In the genomic region with DNA sequence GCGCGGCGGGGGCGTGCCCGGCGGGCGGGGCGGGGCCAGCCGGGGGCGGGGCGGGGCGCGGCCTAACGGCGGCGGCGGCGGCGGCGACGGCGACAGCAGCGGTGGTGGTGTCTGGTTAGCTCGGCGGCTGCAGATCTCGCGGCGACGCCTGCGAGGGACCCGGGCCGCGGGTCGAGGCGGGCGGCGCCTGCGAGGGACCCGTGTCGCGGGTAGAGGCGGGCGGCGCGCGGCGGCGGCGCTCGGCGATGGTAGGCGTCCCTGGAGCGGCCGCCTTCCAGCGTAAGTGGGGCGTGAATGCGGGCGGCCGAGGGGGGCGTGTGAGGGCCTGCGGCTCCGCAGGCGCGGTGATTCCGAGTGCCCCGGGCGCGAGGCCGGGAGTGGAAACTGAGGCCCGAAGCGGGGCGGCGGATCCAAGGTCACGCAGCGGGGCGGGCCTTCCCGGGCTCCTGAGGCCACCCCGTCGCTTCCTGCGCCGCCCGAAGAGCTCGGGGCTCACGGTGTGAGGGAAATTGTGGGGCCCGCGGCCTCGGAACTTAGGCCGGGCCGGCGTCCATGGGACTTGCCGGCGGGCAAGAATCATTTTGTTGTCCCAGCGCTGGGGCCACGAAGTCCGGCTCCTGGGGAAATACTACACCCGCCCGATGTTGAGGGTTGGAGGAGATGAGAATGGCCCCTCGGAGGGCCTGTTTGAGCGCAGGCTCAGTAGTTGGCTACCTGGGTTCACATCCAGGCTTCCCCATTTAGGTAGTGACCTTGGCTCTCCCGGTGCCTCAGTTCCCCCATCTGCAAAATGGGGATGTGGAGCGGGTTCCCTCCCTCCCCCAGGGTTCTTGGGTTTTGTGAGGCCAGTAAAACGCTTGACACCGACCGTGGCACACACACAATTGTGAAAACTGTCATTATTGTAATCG, we compare ENCODE assay signal across 8 cellular contexts. TPM values are rescaled to one million over a fixed set of nuclear protein-coding genes. Genes with fewer than 3 reads are reported as not detected.
DNase-seq lines count a peak whose midpoint lies in the region; ATAC-seq and TF ChIP-seq lines count a peak whose summit lies in the region.

A gene (plus strand): TSS at position 74 of the 911 bp plus-strand sequence. CDS start 172 bp downstream, at position 246.

- H3K4me2 ChIP-seq in BLaER1 (peak within 1 kb of the TSS; percentile 94), SU-DHL-6 (ENCODE audit: low read depth, low read length, poor library complexity, severe bottlenecking) (peak within 1 kb of the TSS; percentile 91)

- H3K36me3 ChIP-seq in BLaER1 (peaks cover 6% of the 10 kb centered on the region), SU-DHL-6 (ENCODE audit: low read length) (no peaks in the 10 kb centered on the region), endocrine pancreas (ENCODE audit: control insufficient read depth, insufficient read depth, low read length) (no peaks in the 10 kb centered on the region)

- peak within 1 kb of the TSS; percentile 79 for H3K27ac ChIP-seq in BLaER1
- H3K27ac ChIP-seq in SU-DHL-6 (ENCODE audit: low read depth, low read length): peak within 1 kb of the TSS; percentile 41
- H3K27ac ChIP-seq in temporal lobe (ENCODE audit: low read depth, low read length): peak within 1 kb of the TSS; percentile 90

- peak; percentile 59 for DNase-seq in midbrain (lab: John Stamatoyannopoulos, UW)
- no peak for DNase-seq in NCI-H510A treated with DMSO at 0.1 percent for 48 hours (lab: John Stamatoyannopoulos, UW)

- H2AFZ ChIP-seq in SU-DHL-6 (ENCODE audit: low read depth, low read length, severe bottlenecking): peak within 1 kb of the TSS; percentile 95

- 0 out of 2 replicates have a peak, but pooled peaks cover 3% of the 10 kb centered on the region for H3F3A ChIP-seq in SU-DHL-6 (ENCODE audit: insufficient read depth)

- H3K9me3 ChIP-seq in BLaER1 (no peaks in the 10 kb centered on the region), SU-DHL-6 (ENCODE audit: insufficient read depth, low read length) (no peaks in the 10 kb centered on the region), endocrine pancreas (ENCODE audit: control insufficient read depth, low read length) (no peaks in the 10 kb centered on the region)

- H3K9ac ChIP-seq in BLaER1: peak within 1 kb of the TSS; percentile 85
- peak within 1 kb of the TSS; percentile 74 for H3K9ac ChIP-seq in SU-DHL-6 (ENCODE audit: low read length)
- peak within 1 kb of the TSS; percentile 98 for H3K9ac ChIP-seq in endocrine pancreas (ENCODE audit: control insufficient read depth, insufficient read depth, low read length)

- TF ChIP-seq CTCF in SU-DHL-6 (IDR thresholded peaks at IDR 0.05; ENCODE audit: insufficient read depth, low read length, poor library complexity, severe bottlenecking): no peak

- peak; percentile 48 for ATAC-seq in GM18868 (IDR thresholded peaks at IDR 0.05; ENCODE audit: unreplicated experiment)
- ATAC-seq in HG03097 (IDR thresholded peaks at IDR 0.05; ENCODE audit: low FRiP score, unreplicated experiment): peak; percentile 55

- H3K27me3 ChIP-seq in BLaER1 (no peaks in the 10 kb centered on the region), SU-DHL-6 (ENCODE audit: low read length) (no peaks in the 10 kb centered on the region), endocrine pancreas (ENCODE audit: control insufficient read depth, insufficient read depth, low read length) (no peaks in the 10 kb centered on the region)

- no peaks in the 10 kb centered on the region; the same call in 1 of the 2 replicates for H3K79me2 ChIP-seq in SU-DHL-6 (ENCODE audit: insufficient read depth, low read length)

- H3K4me1 ChIP-seq in BLaER1 (peaks cover 40% of the 10 kb centered on the region), endocrine pancreas (ENCODE audit: control insufficient read depth, insufficient read depth, low read length) (peaks cover 6% of the 10 kb centered on the region)

- H3K4me3 ChIP-seq in BLaER1 (peak within 1 kb of the TSS; percentile 90), SU-DHL-6 (ENCODE audit: insufficient read depth, low read length, poor library complexity, severe bottlenecking) (peak within 1 kb of the TSS; percentile 80), endocrine pancreas (ENCODE audit: control insufficient read depth, insufficient read depth, low read length) (peak within 1 kb of the TSS; percentile 96)

- no peaks in the 10 kb centered on the region for H3K9me2 ChIP-seq in SU-DHL-6 (replicated peaks; ENCODE audit: insufficient read depth, low read length)

- H4K20me1 ChIP-seq in BLaER1 (peaks cover 36% of the 10 kb centered on the region), SU-DHL-6 (ENCODE audit: low read depth, low read length) (no peaks in the 10 kb centered on the region)

RNA-seq across cellular contexts. Expression of the gene that starts here (rescaled TPM):
- total RNA-seq in temporal lobe: 20.2 TPM
